8 cellular contexts compared by ENCODE assay signal in genomic region chrX:45758738-45759397, GRCh38.
DNase-seq lines count a peak whose midpoint lies in the region; ATAC-seq, FAIRE-seq and TF ChIP-seq lines count a peak whose summit lies in the region.

No MANE protein-coding gene starts in this region.

- H3K27me3 Mint-ChIP-seq in activated naive CD8-positive, alpha-beta T cell treated with anti-CD3 and anti-CD28 coated beads for 36 hours = no peaks in the 10 kb centered on the region

- no peak for FAIRE-seq in small intestine (lab: Jason Lieb, UNC)

- peak; percentile 59 for ATAC-seq in GM21423 (IDR thresholded peaks at IDR 0.05; ENCODE audit: unreplicated experiment)

- H3K4me1 ChIP-seq in small intestine (ENCODE audit: control insufficient read depth in 2 of 2, insufficient read depth in 1 of 2, low read depth in 1 of 2, low read length in 1 of 2) = peaks cover 0 to 6% of the 10 kb centered on the region in 2 donors

- 44 to 83% (median 54%) methylated on average over 3 of the region's 3 CpGs for WGBS in small intestine, 3 donors

- H3K9me3 ChIP-seq in small intestine (ENCODE audit: control insufficient read depth, low read depth) = no peaks in the 10 kb centered on the region

- no peak overlapping the region for H3K4me3 ChIP-seq in HL-60 (replicated peaks; ENCODE audit: insufficient read depth, low read length)
- no peak overlapping the region for H3K4me3 ChIP-seq in small intestine (ENCODE audit: low read depth in 1 of 2, low read length in 2 of 2)

- DNase-seq in EL = peak; percentile 58
- peak in 1 of 2 experiments; percentile 32 for DNase-seq in HL-60 (ENCODE audit: low read depth in 1 of 2, low spot score in 1 of 2)
- peak; percentile 32 for DNase-seq in activated naive CD8-positive, alpha-beta T cell treated with anti-CD3 and anti-CD28 coated beads for 36 hours
- peak; percentile 30 for DNase-seq in small intestine
- no peak for DNase-seq in HUDEP-2 (lab: John Stamatoyannopoulos, UW; ENCODE audit: unreplicated experiment in 76 of 76)
- DNase-seq in NCI-H345 (lab: John Stamatoyannopoulos, UW) = no peak
- DNase-seq in NCI-H774 (lab: John Stamatoyannopoulos, UW) = no peak

- H3K27me3 ChIP-seq in HL-60 (ENCODE audit: insufficient read depth, poor library complexity, severe bottlenecking) (no peaks in the 10 kb centered on the region), small intestine (ENCODE audit: control insufficient read depth in 2 of 2, insufficient read depth in 2 of 2, low read length in 2 of 2) (no peaks in the 10 kb centered on the region)

- no peaks in the 10 kb centered on the region for H3K36me3 ChIP-seq in small intestine (ENCODE audit: control insufficient read depth in 2 of 2, insufficient read depth in 2 of 2, low read length in 2 of 2)

- H3K4me1 Mint-ChIP-seq in activated naive CD8-positive, alpha-beta T cell treated with anti-CD3 and anti-CD28 coated beads for 36 hours = peaks cover 71% of the 10 kb centered on the region

- H3K27ac Mint-ChIP-seq in activated naive CD8-positive, alpha-beta T cell treated with anti-CD3 and anti-CD28 coated beads for 36 hours = peak overlapping the region; percentile 96

- peak overlapping the region; percentile 71 for H3K4me3 Mint-ChIP-seq in activated naive CD8-positive, alpha-beta T cell treated with anti-CD3 and anti-CD28 coated beads for 36 hours

- H3K9me3 Mint-ChIP-seq in activated naive CD8-positive, alpha-beta T cell treated with anti-CD3 and anti-CD28 coated beads for 36 hours = no peaks in the 10 kb centered on the region

- peaks cover 54% of the 10 kb centered on the region for H3K36me3 Mint-ChIP-seq in activated naive CD8-positive, alpha-beta T cell treated with anti-CD3 and anti-CD28 coated beads for 36 hours

- H3K27ac ChIP-seq in HL-60 (replicated peaks) (peak overlapping the region; percentile 91), small intestine (ENCODE audit: low read depth in 1 of 2, low read length in 1 of 2) (peak overlapping the region; percentile 8 to 88)

- TF ChIP-seq CTCF in HL-60 (IDR thresholded peaks at IDR 0.05; ENCODE audit: insufficient read depth, low read length) = no peak

Comparison
In these comparisons a context has a peak if more than half of its experiments do, and no peak if none do; other contexts are left out.
1. DNase-seq: peak in EL (single experiment), activated naive CD8-positive, alpha-beta T cell treated with anti-CD3 and anti-CD28 coated beads for 36 hours (single experiment) and small intestine (single experiment); none in HUDEP-2 (0 of 76), NCI-H345 (single experiment) and NCI-H774 (single experiment).